Comparison of ENCODE assay signal across 11 cellular contexts in the genomic region with DNA sequence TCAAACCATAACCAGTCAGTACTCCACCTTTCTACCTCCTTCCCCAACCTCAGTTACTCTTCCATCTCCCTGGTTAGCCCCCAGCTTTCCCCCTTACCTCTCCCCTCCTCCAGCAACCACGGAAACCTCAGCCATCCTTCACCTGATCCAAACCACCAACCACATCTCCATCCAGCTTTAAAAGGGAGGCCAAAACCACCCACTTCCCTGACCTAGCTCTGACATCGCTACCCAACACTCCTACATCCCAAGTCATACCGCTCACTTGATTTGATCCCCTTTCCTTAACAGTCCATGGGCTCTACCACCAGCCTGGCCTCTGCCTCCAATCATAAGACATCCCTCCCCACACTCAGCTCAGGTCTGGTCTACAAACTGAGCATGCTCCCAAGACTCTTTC. TPM values are rescaled to one million over a fixed set of nuclear protein-coding genes. Genes with fewer than 3 reads are reported as not detected.
DNase-seq lines count a peak whose midpoint lies in the region; ATAC-seq, FAIRE-seq and TF ChIP-seq lines count a peak whose summit lies in the region.
"Had no signal": no experiment of that assay in that cellular context is flagged by ENCODE, and none has a peak within 500 bp of the region (broad histone marks: within the 10 kb centered on the region; RNA-seq: fewer than 3 reads in every experiment).

No MANE protein-coding gene starts in this region.

- H3K36me3 ChIP-seq in kidney (ENCODE audit: control insufficient read depth in 1 of 2, insufficient read depth in 2 of 2, low read length in 2 of 2): peaks cover 0 to 2% of the 10 kb centered on the region in 2 donors
- H3K36me3 ChIP-seq in tibial nerve: peaks cover 0 to 14% (median 0%) of the 10 kb centered on the region in 3 donors

- no peaks in the 10 kb centered on the region for H3K27me3 ChIP-seq in tibial nerve

- TF ChIP-seq POLR2A in tibial nerve (IDR thresholded peaks at IDR 0.05): no peak

- FAIRE-seq in kidney (lab: Jason Lieb, UNC): no peak
- FAIRE-seq: islet of Langerhans had no signal

- no peaks in the 10 kb centered on the region for H3K27me3 Mint-ChIP-seq in activated naive CD4-positive, alpha-beta T cell treated with anti-CD3 and anti-CD28 coated beads for 36 hours (ENCODE audit: low read depth)
- no peaks in the 10 kb centered on the region for H3K27me3 Mint-ChIP-seq in activated naive CD8-positive, alpha-beta T cell

- H3K9ac ChIP-seq in kidney (ENCODE audit: low read length in 2 of 2): peak overlapping the region in 1 of 2 donors; percentile 24

- H3K4me1 Mint-ChIP-seq in activated naive CD4-positive, alpha-beta T cell treated with anti-CD3 and anti-CD28 coated beads for 36 hours (ENCODE audit: low read depth): peaks cover 72% of the 10 kb centered on the region
- H3K4me1 Mint-ChIP-seq in activated naive CD8-positive, alpha-beta T cell (ENCODE audit: low read depth): peaks cover 71% of the 10 kb centered on the region

- H3K4me1 ChIP-seq in kidney (ENCODE audit: control insufficient read depth in 1 of 2, insufficient read depth in 1 of 2, low read depth in 1 of 2, low read length in 2 of 2): peaks cover 29 to 30% of the 10 kb centered on the region in 2 donors
- peaks cover 0 to 71% (median 32%) of the 10 kb centered on the region in 4 donors for H3K4me1 ChIP-seq in tibial nerve

- POLR2A ChIA-PET in HEK293T (lab: Yijun Ruan, JAX): interaction anchor here (1.0 to 2.5 kb wide), 3 partner anchors 10 to 86 kb away, joined by 3 to 15 read pairs (median 4); partner anchors contain the start of gene RPLP0

- TF ChIP-seq CTCF in kidney (IDR thresholded peaks at IDR 0.05; ENCODE audit: borderline replicate concordance, extremely low read depth, insufficient read depth) (no peak), tibial nerve (IDR thresholded peaks at IDR 0.05) (no peak)

- DNase-seq in activated naive CD4-positive, alpha-beta T cell treated with anti-CD3 and anti-CD28 coated beads for 36 hours: no peak
- no peak for DNase-seq in activated naive CD4-positive, alpha-beta T cell treated with Interleukin-2 at 50 U/mL for 16 hours
- DNase-seq in kidney (no peak), tibial nerve (ENCODE audit: low spot score in 2 of 2) (no peak), HEK293T (ENCODE audit: extremely low spot score) (no peak), DMS79 (lab: John Stamatoyannopoulos, UW) (no peak)
- DNase-seq: GOT3, NCI-H1694 had no signal

- H3K27ac Mint-ChIP-seq in activated naive CD4-positive, alpha-beta T cell treated with anti-CD3 and anti-CD28 coated beads for 36 hours: no peak overlapping the region
- peak overlapping the region; percentile 87 for H3K27ac Mint-ChIP-seq in activated naive CD8-positive, alpha-beta T cell

- intact Hi-C loops in activated naive CD4-positive, alpha-beta T cell treated with anti-CD3 and anti-CD28 coated beads for 36 hours (cut with micrococcal nuclease): loop anchor here (5.0 kb wide), 2 partner anchors 322 to 422 kb away; partner anchors contain the start of gene COX6A1
- intact Hi-C loops in kidney (cut with DNase I): no loop called here

- TF ChIP-seq EP300 in tibial nerve (IDR thresholded peaks at IDR 0.05): no peak

- no peak for ATAC-seq in HG02763 (IDR thresholded peaks at IDR 0.05; ENCODE audit: unreplicated experiment)

- H3K4me3 Mint-ChIP-seq in activated naive CD4-positive, alpha-beta T cell treated with anti-CD3 and anti-CD28 coated beads for 36 hours: peak overlapping the region; percentile 98
- H3K4me3 Mint-ChIP-seq in activated naive CD8-positive, alpha-beta T cell: peak overlapping the region; percentile 92

- H3K4me3 ChIP-seq in kidney (ENCODE audit: low read length in 2 of 2) (peak overlapping the region; percentile 88 to 97), tibial nerve (peak overlapping the region in 3 of 4 donors; percentile 71 to 98 (median 93))

- WGBS in tibial nerve, 2 donors: 69 to 75% methylated on average over 3 of the region's 3 CpGs

- H3K9me3 Mint-ChIP-seq in activated naive CD4-positive, alpha-beta T cell treated with anti-CD3 and anti-CD28 coated beads for 36 hours: no peaks in the 10 kb centered on the region
- H3K9me3 Mint-ChIP-seq in activated naive CD8-positive, alpha-beta T cell (ENCODE audit: low read depth): no peaks in the 10 kb centered on the region

- peaks cover 22% of the 10 kb centered on the region for H3K36me3 Mint-ChIP-seq in activated naive CD4-positive, alpha-beta T cell treated with anti-CD3 and anti-CD28 coated beads for 36 hours (ENCODE audit: low read depth)
- H3K36me3 Mint-ChIP-seq in activated naive CD8-positive, alpha-beta T cell: peaks cover 12% of the 10 kb centered on the region

- H3K27ac ChIP-seq in kidney (ENCODE audit: low read depth in 2 of 2, low read length in 2 of 2) (no peak overlapping the region), tibial nerve (peak overlapping the region in 2 of 4 donors; percentile 90 to 97)

- H3K9me3 ChIP-seq in kidney (ENCODE audit: control insufficient read depth in 1 of 2, low read length in 2 of 2): no peaks in the 10 kb centered on the region
- H3K9me3 ChIP-seq in tibial nerve: no peaks in the 10 kb centered on the region

- CTCF ChIA-PET in activated naive CD4-positive, alpha-beta T cell treated with anti-CD3 and anti-CD28 coated beads for 36 hours (lab: Charles Lee): interaction anchor here (1.1 to 1.3 kb wide), 2 partner anchors 86 to 87 kb away, joined by 3 to 4 read pairs; partner anchors contain the start of gene RPLP0
- CTCF ChIA-PET in HEK293T (lab: Yijun Ruan, JAX): no interaction called here

TF ChIP-seq in HEK293T, 16 proteins besides CTCF, POLR2A, EP300 and RAD21:
- no peak for TF ChIP-seq NFRKB (IDR thresholded peaks at IDR 0.05)
- TF ChIP-seq TARDBP (IDR thresholded peaks at IDR 0.05): no peak
- no peak for TF ChIP-seq LEF1 (IDR thresholded peaks at IDR 0.05; ENCODE audit: borderline replicate concordance)
- TF ChIP-seq, protein P1, sequence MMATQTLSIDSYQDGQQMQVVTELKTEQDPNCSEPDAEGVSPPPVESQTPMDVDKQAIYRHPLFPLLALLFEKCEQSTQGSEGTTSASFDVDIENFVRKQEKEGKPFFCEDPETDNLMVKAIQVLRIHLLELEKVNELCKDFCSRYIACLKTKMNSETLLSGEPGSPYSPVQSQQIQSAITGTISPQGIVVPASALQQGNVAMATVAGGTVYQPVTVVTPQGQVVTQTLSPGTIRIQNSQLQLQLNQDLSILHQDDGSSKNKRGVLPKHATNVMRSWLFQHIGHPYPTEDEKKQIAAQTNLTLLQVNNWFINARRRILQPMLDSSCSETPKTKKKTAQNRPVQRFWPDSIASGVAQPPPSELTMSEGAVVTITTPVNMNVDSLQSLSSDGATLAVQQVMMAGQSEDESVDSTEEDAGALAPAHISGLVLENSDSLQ (IDR thresholded peaks at IDR 0.05): no peak
- TF ChIP-seq CTBP1 (IDR thresholded peaks at IDR 0.05; ENCODE audit: borderline replicate concordance): no peak
- TF ChIP-seq BHLHE40 (IDR thresholded peaks at IDR 0.05; ENCODE audit: borderline replicate concordance): no peak
- no peak for TF ChIP-seq FOXM1 (IDR thresholded peaks at IDR 0.05; ENCODE audit: borderline replicate concordance)
- TF ChIP-seq FOXA1 (IDR thresholded peaks at IDR 0.05): no peak
- TF ChIP-seq FOXK2 (IDR thresholded peaks at IDR 0.05): no peak
- TF ChIP-seq SUZ12 (IDR thresholded peaks at IDR 0.05): no peak
- no peak for TF ChIP-seq ELF4 (IDR thresholded peaks at IDR 0.05)
- TF ChIP-seq SP1 (IDR thresholded peaks at IDR 0.05): no peak
- TF ChIP-seq ARNT (IDR thresholded peaks at IDR 0.05): no peak
- no peak for TF ChIP-seq ZNF384 (IDR thresholded peaks at IDR 0.05)
- no peak for TF ChIP-seq HDGF (IDR thresholded peaks at IDR 0.05; ENCODE audit: borderline replicate concordance)
- TF ChIP-seq L3MBTL2 (conservative IDR thresholded peaks at IDR 0.05): no peak

RNA-seq across cellular contexts. Expression of gene RAB35, which starts 1.5 kb away (rescaled TPM):
- total RNA-seq in activated naive CD4-positive, alpha-beta T cell treated with anti-CD3 and anti-CD28 coated beads for 36 hours: 10 to 100 TPM; 41.3 to 45.7 TPM
- total RNA-seq in kidney: 56.1 TPM
- polyA plus RNA-seq in kidney (ENCODE audit: insufficient read depth, low read depth, low replicate concordance): 23.2 TPM
- total RNA-seq in tibial nerve: 10 to 100 TPM; 22.8 to 30.8 (median 26.2) TPM
